8 cellular contexts compared by ENCODE assay signal in genomic region chr1:228457396-228458176, GRCh38. TPM values are rescaled to one million over a fixed set of nuclear protein-coding genes. Genes with fewer than 3 reads are reported as not detected.
DNase-seq lines count a peak whose midpoint lies in the region; TF ChIP-seq lines count a peak whose summit lies in the region.

No MANE protein-coding gene starts in this region.

- peaks cover 5% of the 10 kb centered on the region for H3K79me1 ChIP-seq in trophoblast cell (ENCODE audit: low read length)

- H3K4ac ChIP-seq in trophoblast cell (ENCODE audit: low read depth, low read length), result no peak overlapping the region

- H2AFZ ChIP-seq in trophoblast cell (ENCODE audit: insufficient read depth, low read length, poor library complexity), result peak overlapping the region; percentile 90

- H2BK120ac ChIP-seq in trophoblast cell (ENCODE audit: insufficient read depth, low read length, poor library complexity), result peak overlapping the region; percentile 13

- TF ChIP-seq EP300 in transverse colon (IDR thresholded peaks at IDR 0.05; ENCODE audit: low read depth), result no peak

- H3K27ac ChIP-seq in trophoblast cell (ENCODE audit: low read depth, low read length) (peak overlapping the region; percentile 80), transverse colon (peak overlapping the region; percentile 87 to 95 (median 92))

- H4K91ac ChIP-seq in trophoblast cell (ENCODE audit: low read depth, low read length), result peak overlapping the region; percentile 34

- H3K14ac ChIP-seq in trophoblast cell (ENCODE audit: low read length), result no peak overlapping the region

- H3K4me1 ChIP-seq in trophoblast cell (ENCODE audit: control insufficient read depth in 1 of 2, insufficient read depth in 2 of 2, low read length in 2 of 2), result peaks cover 10 to 17% of the 10 kb centered on the region in 2 experiments
- peaks cover 0 to 38% (median 19%) of the 10 kb centered on the region in 4 donors for H3K4me1 ChIP-seq in transverse colon

- H3K4me2 ChIP-seq in trophoblast cell (ENCODE audit: low read length), result peak overlapping the region; percentile 88

- no peak overlapping the region for H3K23ac ChIP-seq in trophoblast cell (ENCODE audit: low read length)

- H4K12ac ChIP-seq in trophoblast cell (ENCODE audit: low read depth, low read length), result no peak overlapping the region

- H3K79me2 ChIP-seq in trophoblast cell (ENCODE audit: control insufficient read depth, insufficient read depth, low read length, poor library complexity), result peaks cover 5% of the 10 kb centered on the region

- H3K18ac ChIP-seq in trophoblast cell (ENCODE audit: low read length), result peak overlapping the region; percentile 64

- peak overlapping the region; percentile 63 for H3K9ac ChIP-seq in trophoblast cell (ENCODE audit: low read length)

- in situ Hi-C loops in transverse colon (cut with MboI; ENCODE audit: low pct_ligation_motif_present in 1 of 4, low pct_unique_long_range_greater_than_20kb in 1 of 4, low sequenced_read_pairs in 3 of 4), result no loop called here

- intact Hi-C loops in cardiac septum (cut with DNase I), result loop anchor here (5.0 kb wide), 2 partner anchors 50 to 375 kb away; partner anchors contain the start of genes ARF1 and TRIM11
- intact Hi-C loops in transverse colon (cut with DNase I; ENCODE audit: low total_unique reads), result no loop called here

- TF ChIP-seq CTCF in transverse colon (IDR thresholded peaks at IDR 0.05), result peak in 4 of 5 experiments; percentile 21 to 65 (median 30)

- peak; percentile 76 for TF ChIP-seq POLR2A in transverse colon (IDR thresholded peaks at IDR 0.05)

- H2BK12ac ChIP-seq in trophoblast cell (ENCODE audit: low read length), result no peak overlapping the region

- H3K4me3 ChIP-seq in trophoblast cell (ENCODE audit: low read depth, low read length), result peak overlapping the region; percentile 78
- peak overlapping the region; percentile 8 to 60 (median 46) for H3K4me3 ChIP-seq in transverse colon

- no peaks in the 10 kb centered on the region for H3K36me3 ChIP-seq in trophoblast cell (ENCODE audit: control insufficient read depth in 1 of 2, insufficient read depth in 2 of 2, low read length in 2 of 2)
- no peaks in the 10 kb centered on the region for H3K36me3 ChIP-seq in transverse colon

- H4K8ac ChIP-seq in trophoblast cell (ENCODE audit: low read depth, low read length), result peak overlapping the region; percentile 57

- WGBS in trophoblast cell (ENCODE audit: extremely low coverage, insufficient coverage, insufficient read length), result no CpG with 5 or more reads among the region's 74 CpGs
- WGBS in transverse colon (ENCODE audit: low coverage in 1 of 2), 2 donors, result 0% methylated on average over 48 of the region's 74 CpGs; no CpG with 5 or more reads in 1 of the 2 donors

- H2AK5ac ChIP-seq in trophoblast cell (ENCODE audit: low read length), result no peak overlapping the region

- H3K9me3 ChIP-seq in trophoblast cell (ENCODE audit: insufficient read depth, low read depth, low read length), result no peaks in the 10 kb centered on the region
- H3K9me3 ChIP-seq in transverse colon, result no peaks in the 10 kb centered on the region

- DNase-seq in GM04503 (ENCODE audit: low read depth) (peak; percentile 93), HCEC 1CT (peak; percentile 97), NAMALWA (ENCODE audit: low spot score) (peak; percentile 99), SKM-1 (lab: John Stamatoyannopoulos, UW; ENCODE audit: unreplicated experiment) (peak; percentile 99), cardiac septum (ENCODE audit: low spot score) (peak; percentile 91), trophoblast cell (peak; percentile 94 to 99), transverse colon (peak; percentile 86)
- DNase-seq in activated naive CD8-positive, alpha-beta T cell treated with anti-CD3 and anti-CD28 coated beads, Interleukin-2, amount 50 U/mL, for 16 hours (ENCODE audit: low read depth, low spot score), result peak; percentile 43

- peak overlapping the region; percentile 55 for H2BK5ac ChIP-seq in trophoblast cell (ENCODE audit: low read depth, low read length, poor library complexity)

- H3K27me3 ChIP-seq in trophoblast cell (ENCODE audit: insufficient read depth, low read length) (no peaks in the 10 kb centered on the region), transverse colon (peaks cover 45% of the 10 kb centered on the region)

RNA-seq across cellular contexts. Expression of gene RNF187, which starts 29.6 kb away (rescaled TPM):
- total RNA-seq in cardiac septum (83.2 TPM), transverse colon (100 to 1,000 TPM in 1 of 4 donors, 10 to 100 TPM in 3; 13.8 to 110 (median 27.1) TPM)
- 44.8 and 45.0 TPM in 2 replicates for polyA plus RNA-seq in trophoblast cell (2013)

RNA-seq across cellular contexts. Expression of gene TRIM17, which starts 40.9 kb away (rescaled TPM):
- total RNA-seq in cardiac septum (0.46 TPM), transverse colon (not detected)
- polyA plus RNA-seq in trophoblast cell (2013), result 10.5 and 10.6 TPM in 2 replicates

RNA-seq across cellular contexts. Expression of gene TRIM11, which starts 51.0 kb away (rescaled TPM):
- total RNA-seq in cardiac septum, result 7.3 TPM
- 31.1 and 32.5 TPM in 2 replicates for polyA plus RNA-seq in trophoblast cell (2013)
- 100 to 1,000 TPM in 1 of 4 donors, 10 to 100 TPM in 3; 27.2 to 125 (median 48.6) TPM for total RNA-seq in transverse colon

Comparison
In these comparisons a context has a peak if more than half of its experiments do, and no peak if none do; other contexts are left out.
1. Peak in every context shown above with its lines: DNase-seq, H3K4me3 ChIP-seq and H3K27ac ChIP-seq.
2. DNase-seq: peak in every context shown above with its lines; median percentile 99 in NAMALWA; 99 in SKM-1; 97 in HCEC 1CT; 96 in trophoblast cell; 93 in GM04503; 91 in cardiac septum; 86 in transverse colon; 43 in activated naive CD8-positive, alpha-beta T cell treated with anti-CD3 and anti-CD28 coated beads, Interleukin-2, amount 50 U/mL, for 16 hours.